17 cellular contexts compared by ENCODE assay signal in the genomic region with DNA sequence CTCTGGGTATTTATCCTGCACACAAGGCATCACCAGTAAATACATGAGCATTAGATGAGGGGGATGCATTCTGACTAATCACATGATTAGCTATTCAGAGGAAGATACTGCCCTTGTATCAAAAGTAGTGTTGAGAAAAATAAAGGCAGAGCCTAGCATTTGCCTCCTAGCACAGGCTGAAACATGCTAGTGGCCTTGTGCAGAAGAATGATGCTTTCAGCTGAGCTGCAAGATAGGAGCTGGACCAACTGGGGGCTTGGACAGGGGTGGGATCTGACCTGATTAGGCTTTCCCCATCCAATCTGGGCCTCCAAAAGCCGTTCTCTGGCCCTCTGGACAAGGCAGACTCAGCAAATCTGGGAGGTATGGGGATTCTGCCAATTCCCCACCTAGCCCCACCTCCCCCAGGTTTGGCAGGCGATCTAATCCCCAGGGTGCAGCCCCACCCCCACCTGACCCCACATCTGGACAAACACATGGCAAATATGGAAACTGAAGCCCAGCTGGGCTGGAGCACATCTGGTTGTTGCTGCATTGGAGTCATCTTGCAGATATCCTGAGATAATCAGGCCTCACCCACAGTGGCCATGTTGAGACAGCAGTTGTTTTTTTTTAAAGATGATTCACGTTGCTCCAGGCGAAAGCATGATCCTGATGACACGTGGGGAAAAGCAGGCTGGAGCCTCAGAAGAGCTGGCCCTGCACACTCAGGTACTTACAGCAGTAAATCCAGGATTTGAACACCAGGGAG. TPM values are rescaled to one million over a fixed set of nuclear protein-coding genes. Genes with fewer than 3 reads are reported as not detected.
DNase-seq lines count a peak whose midpoint lies in the region; ATAC-seq, FAIRE-seq and TF ChIP-seq lines count a peak whose summit lies in the region.
"Had no signal": no experiment of that assay in that cellular context is flagged by ENCODE, and none has a peak within 500 bp of the region (broad histone marks: within the 10 kb centered on the region; RNA-seq: fewer than 3 reads in every experiment).

No MANE protein-coding gene starts in this region.

- intact Hi-C loops in Right ventricle myocardium inferior (cut with DNase I) = no loop called here

- no peaks in the 10 kb centered on the region for H4K20me1 ChIP-seq in keratinocyte (ENCODE audit: control insufficient read depth, extremely low read depth, insufficient read depth, low read length)

- no peaks in the 10 kb centered on the region for H3K9me1 ChIP-seq in keratinocyte (ENCODE audit: control insufficient read depth, extremely low read depth, insufficient read depth, low read length)

- DNase-seq in AG09319 (ENCODE audit: extremely low read depth, low read depth) (peak; percentile 28), HT1080 (ENCODE audit: low read depth) (peak; percentile 54), bronchial epithelial cell (ENCODE audit: low read depth) (peak; percentile 90), keratinocyte (ENCODE audit: low read depth, low spot score) (peak; percentile 52), NK-92 (lab: John Stamatoyannopoulos, UW; ENCODE audit: unreplicated experiment) (no peak), MG63 (no peak), Right ventricle myocardium inferior (ENCODE audit: missing footprints) (no peak), HuH-7.5 (ENCODE audit: low spot score) (no peak)
- DNase-seq: CD8-positive, alpha-beta T cell; Karpas-422; NCI-H1417 treated with DMSO at 0.1 percent for 48 hours; NCI-H2171; T1000 had no signal

- dilution Hi-C loops in keratinocyte (cut with MboI; ENCODE audit: extremely low pct_ligation_motif_present, low sequenced_read_pairs) = no loop called here

- H3K9me3 ChIP-seq in keratinocyte (ENCODE audit: control insufficient read depth, low read depth, low read length) (no peaks in the 10 kb centered on the region), MG63 (no peaks in the 10 kb centered on the region)

- FAIRE-seq in bronchial epithelial cell (lab: Jason Lieb, UNC) (no peak), keratinocyte (lab: Jason Lieb, UNC) (peak; percentile 79)

- H3K9ac ChIP-seq in keratinocyte (ENCODE audit: control insufficient read depth, extremely low read depth, insufficient read depth, low read length) = peak overlapping the region; percentile 67

- peaks cover 16% of the 10 kb centered on the region for H3K79me2 ChIP-seq in keratinocyte (ENCODE audit: control insufficient read depth, insufficient read depth, low read length)

- H3K4me3 ChIP-seq in bronchial epithelial cell (ENCODE audit: low read depth, low read length) (no peak overlapping the region), keratinocyte (ENCODE audit: control insufficient read depth in 2 of 3, extremely low read depth in 1 of 3, insufficient read depth in 2 of 3, low read depth in 1 of 3, low read length in 3 of 3) (no peak overlapping the region), MG63 (no peak overlapping the region)
- H3K4me3 ChIP-seq: cardiac muscle cell had no signal

- H3K27me3 ChIP-seq in bronchial epithelial cell (ENCODE audit: control insufficient read depth, insufficient read depth, low read length) = no peaks in the 10 kb centered on the region
- H3K27me3 ChIP-seq in keratinocyte (ENCODE audit: control insufficient read depth, extremely low read depth, insufficient read depth, low read length) = no peaks in the 10 kb centered on the region
- H3K27me3 ChIP-seq in MG63 = no peaks in the 10 kb centered on the region
- H3K27me3 ChIP-seq: cardiac muscle cell had no signal

- H3K27ac ChIP-seq in keratinocyte (ENCODE audit: control insufficient read depth, insufficient read depth, low read length) = peak overlapping the region; percentile 66
- H3K27ac ChIP-seq: cardiac muscle cell had no signal

- no peak for ATAC-seq in Right ventricle myocardium inferior
- ATAC-seq: activated CD4-positive, CD25-positive, alpha-beta regulatory T cell treated with anti-CD3 and anti-CD28 coated beads, Interleukin-2, amount 50 U/mL, for 24 hours; CD8-positive, alpha-beta T cell; Panc1 had no signal

- peak overlapping the region; percentile 50 for H2AFZ ChIP-seq in keratinocyte (ENCODE audit: control insufficient read depth, low read length)

- no peak for TF ChIP-seq CTCF in AG09319 (IDR thresholded peaks at IDR 0.05; ENCODE audit: low read depth, low read length)
- no peak for TF ChIP-seq CTCF in bronchial epithelial cell (IDR thresholded peaks at IDR 0.05; ENCODE audit: insufficient read depth, low read length, severe bottlenecking)
- TF ChIP-seq CTCF in keratinocyte (optimal IDR thresholded peaks at IDR 0.05 in 1 of 3, IDR thresholded peaks at IDR 0.05 in 1 of 3, conservative IDR thresholded peaks at IDR 0.05 in 1 of 3; ENCODE audit: extremely low read depth in 1 of 3, insufficient read depth in 2 of 3, low read length in 3 of 3) = no peak

- peaks cover 26% of the 10 kb centered on the region for H3K4me1 ChIP-seq in keratinocyte (ENCODE audit: control insufficient read depth, extremely low read depth, insufficient read depth, low read length)

- H3K36me3 ChIP-seq in bronchial epithelial cell (ENCODE audit: control insufficient read depth, insufficient read depth, low read length) = peaks cover 5% of the 10 kb centered on the region
- H3K36me3 ChIP-seq in keratinocyte (ENCODE audit: control insufficient read depth in 2 of 2, extremely low read depth in 1 of 2, insufficient read depth in 2 of 2, low read length in 2 of 2) = peaks cover 5 to 15% of the 10 kb centered on the region in 2 experiments
- no peaks in the 10 kb centered on the region for H3K36me3 ChIP-seq in MG63
- H3K36me3 ChIP-seq: cardiac muscle cell had no signal

- peak overlapping the region; percentile 50 for H3K4me2 ChIP-seq in keratinocyte (ENCODE audit: control insufficient read depth, extremely low read depth, insufficient read depth, low read depth, low read length)

RNA-seq across cellular contexts. Expression of a gene that starts 4.4 kb away (rescaled TPM):
- total RNA-seq in HT1080 (2014; rRNA removed; shearing (Covaris generic)) = 0.73 TPM in 1 of 2 replicates, not detected in the other
- polyA plus RNA-seq in HT1080 (2015; cell fraction: cytosol; rRNA removed) = 0.27 and 3.3 TPM in 2 replicates
- polyA plus RNA-seq in HT1080 (2015; cell fraction: nucleus; rRNA removed) = 1.3 TPM in 1 of 2 replicates, not detected in the other
- total RNA-seq in bronchial epithelial cell (0.64 and 0.79 TPM in 2 replicates), Right ventricle myocardium inferior (13.0 TPM)
- polyA plus RNA-seq in keratinocyte = 0.63 to 1.7 TPM (median 0.70 TPM) in 3 replicates
- polyA plus RNA-seq in keratinocyte (2011; ENCODE audit: low read depth) = 3.2 TPM
- polyA plus RNA-seq in keratinocyte (2011; cell fraction: cytosol; rRNA removed) = 1.3 and 1.6 TPM in 2 replicates
- 0.85 TPM in 1 of 2 replicates, not detected in the other for polyA plus RNA-seq in keratinocyte (2011; cell fraction: nucleus; rRNA removed)
- 0.60 and 2.6 TPM in 2 replicates for polyA plus RNA-seq in keratinocyte (2012; ENCODE audit: low replicate concordance)
- polyA minus RNA-seq in keratinocyte = not detected in 3 replicates
- not detected for polyA minus RNA-seq in keratinocyte (2011; cell fraction: cytosol; rRNA and poly(A)+ RNA removed)
- polyA minus RNA-seq in keratinocyte (2011; cell fraction: nucleus; rRNA and poly(A)+ RNA removed) = not detected in 2 replicates
- not detected in 2 replicates for total RNA-seq in MG63 (2014; rRNA removed; shearing (Covaris generic); ENCODE audit: low replicate concordance)
- total RNA-seq: CD8-positive, alpha-beta T cell; renal cortical epithelial cell had no signal

RNA-seq across cellular contexts. Expression of a gene that starts 6.6 kb away (rescaled TPM):
- 14.2 and 19.9 TPM in 2 replicates for total RNA-seq in HT1080 (2014; rRNA removed; shearing (Covaris generic))
- 11.7 and 15.0 TPM in 2 replicates for polyA plus RNA-seq in HT1080 (2015; cell fraction: cytosol; rRNA removed)
- polyA plus RNA-seq in HT1080 (2015; cell fraction: nucleus; rRNA removed) = 13.6 and 15.3 TPM in 2 replicates
- total RNA-seq in bronchial epithelial cell (22.9 and 23.6 TPM in 2 replicates), Right ventricle myocardium inferior (18.0 TPM)
- 25.8 to 34.2 TPM (median 27.9 TPM) in 3 replicates for polyA plus RNA-seq in keratinocyte
- 22.8 TPM for polyA plus RNA-seq in keratinocyte (2011; ENCODE audit: low read depth)
- polyA plus RNA-seq in keratinocyte (2011; cell fraction: cytosol; rRNA removed) = 17.7 and 37.1 TPM in 2 replicates
- 18.9 and 24.5 TPM in 2 replicates for polyA plus RNA-seq in keratinocyte (2011; cell fraction: nucleus; rRNA removed)
- polyA plus RNA-seq in keratinocyte (2012; ENCODE audit: low replicate concordance) = 16.1 and 24.0 TPM in 2 replicates
- polyA minus RNA-seq in keratinocyte = 10.7 to 33.5 TPM (median 21.1 TPM) in 3 replicates
- polyA minus RNA-seq in keratinocyte (2011; cell fraction: cytosol; rRNA and poly(A)+ RNA removed) = 11.3 TPM
- polyA minus RNA-seq in keratinocyte (2011; cell fraction: nucleus; rRNA and poly(A)+ RNA removed) = 14.6 and 24.8 TPM in 2 replicates
- total RNA-seq in MG63 (2014; rRNA removed; shearing (Covaris generic); ENCODE audit: low replicate concordance) = 8.2 and 16.5 TPM in 2 replicates

RNA-seq across cellular contexts. Expression of a gene that starts 39.0 kb away (rescaled TPM):
- total RNA-seq in HT1080 (2014; rRNA removed; shearing (Covaris generic)) = 15.5 and 16.7 TPM in 2 replicates
- polyA plus RNA-seq in HT1080 (2015; cell fraction: cytosol; rRNA removed) = 11.3 and 13.5 TPM in 2 replicates
- 19.1 and 21.2 TPM in 2 replicates for polyA plus RNA-seq in HT1080 (2015; cell fraction: nucleus; rRNA removed)
- total RNA-seq in bronchial epithelial cell = 12.6 and 17.3 TPM in 2 replicates
- 14.3 to 17.9 TPM (median 15.6 TPM) in 3 replicates for polyA plus RNA-seq in keratinocyte
- polyA plus RNA-seq in keratinocyte (2011; ENCODE audit: low read depth) = 53.6 TPM
- 10.0 and 14.0 TPM in 2 replicates for polyA plus RNA-seq in keratinocyte (2011; cell fraction: cytosol; rRNA removed)
- polyA plus RNA-seq in keratinocyte (2011; cell fraction: nucleus; rRNA removed) = 12.7 and 18.7 TPM in 2 replicates
- 15.9 TPM in 2 replicates for polyA plus RNA-seq in keratinocyte (2012; ENCODE audit: low replicate concordance)
- 11.8 to 27.0 TPM (median 16.7 TPM) in 3 replicates for polyA minus RNA-seq in keratinocyte
- polyA minus RNA-seq in keratinocyte (2011; cell fraction: cytosol; rRNA and poly(A)+ RNA removed) = 23.2 TPM
- 15.7 and 23.8 TPM in 2 replicates for polyA minus RNA-seq in keratinocyte (2011; cell fraction: nucleus; rRNA and poly(A)+ RNA removed)
- 11.4 and 15.3 TPM in 2 replicates for total RNA-seq in MG63 (2014; rRNA removed; shearing (Covaris generic); ENCODE audit: low replicate concordance)
- total RNA-seq in Right ventricle myocardium inferior = 9.3 TPM

Comparison
In these comparisons a context has a peak if more than half of its experiments do, and no peak if none do; other contexts are left out.
1. DNase-seq: peak in AG09319 (single experiment), HT1080 (single experiment), bronchial epithelial cell (single experiment) and keratinocyte (single experiment); none in NK-92 (single experiment), MG63 (single experiment), Right ventricle myocardium inferior (single experiment) and HuH-7.5 (single experiment).